ENCODE assay signal across 22 cellular contexts in genomic region chr1:228293816-228294500, GRCh38.
"Had no signal": no experiment of that assay in that cellular context is flagged by ENCODE, and none has a peak within 500 bp of the region (broad histone marks: within the 10 kb centered on the region; RNA-seq: fewer than 3 reads in every experiment).

No MANE protein-coding gene starts in this region.

- H3K4me1 Mint-ChIP-seq: WTC11 had no signal

- H3K27ac ChIP-seq: esophagus muscularis mucosa, gastroesophageal sphincter, heart right ventricle, sigmoid colon, thoracic aorta had no signal

- H3K36me3 ChIP-seq: sigmoid colon, thoracic aorta had no signal

- H3K36me3 Mint-ChIP-seq: natural killer cell treated with Interleukin-12 subunit alpha and Interleukin-12 subunit beta and Interleukin-15 and Interleukin-18, amount 100 ng/mL, for 72 hours had no signal

- FAIRE-seq: keratinocyte had no signal

- H3K4me3 Mint-ChIP-seq: activated naive CD8-positive, alpha-beta T cell; natural killer cell treated with Interleukin-12 subunit alpha and Interleukin-12 subunit beta and Interleukin-15 and Interleukin-18, amount 100 ng/mL, for 72 hours; T-cell; type B pancreatic cell; WTC11 had no signal

- H3K4me1 ChIP-seq: esophagus muscularis mucosa, gastroesophageal sphincter, sigmoid colon had no signal

- H3K9me3 ChIP-seq: heart right ventricle, sigmoid colon, thoracic aorta had no signal

- H3K27me3 ChIP-seq: esophagus muscularis mucosa, gastroesophageal sphincter, heart right ventricle, sigmoid colon had no signal

- H3K4me3 ChIP-seq: esophagus muscularis mucosa, gastroesophageal sphincter, heart right ventricle, sigmoid colon, smooth muscle cell, thoracic aorta had no signal

- ATAC-seq: gastroesophageal sphincter; left lobe of liver; natural killer cell treated with Interleukin-12 subunit alpha and Interleukin-12 subunit beta and Interleukin-15 and Interleukin-18, amount 100 ng/mL, for 72 hours; T-cell; WTC11 had no signal

- H3K27ac Mint-ChIP-seq: activated naive CD8-positive, alpha-beta T cell; natural killer cell treated with Interleukin-12 subunit alpha and Interleukin-12 subunit beta and Interleukin-15 and Interleukin-18, amount 100 ng/mL, for 72 hours; T-cell; type B pancreatic cell; WTC11 had no signal

- DNase-seq: activated gamma-delta T cell treated with Interleukin-2 at 50 U/mL for 16 hours; activated T-cell treated with anti-CD3 and anti-CD28 coated beads, Interleukin-2, amount 50 U/mL, for 1 hour; amygdala; cortex of kidney; mammary epithelial cell; midbrain; occipital lobe; sigmoid colon; stimulated activated CD4-positive, alpha-beta T cell treated with anti-CD3 and anti-CD28 coated beads, Interleukin-4, amount 100 ng/mL, for 1 hour; stimulated activated naive CD4-positive, alpha-beta T cell treated with Interleukin-2 at 50 U/mL for 16 hours; T-cell had no signal

- H3K27me3 Mint-ChIP-seq: activated naive CD8-positive, alpha-beta T cell; natural killer cell treated with Interleukin-12 subunit alpha and Interleukin-12 subunit beta and Interleukin-15 and Interleukin-18, amount 100 ng/mL, for 72 hours; T-cell; type B pancreatic cell had no signal
